ENCODE assay signal across 18 cellular contexts in the genomic region with DNA sequence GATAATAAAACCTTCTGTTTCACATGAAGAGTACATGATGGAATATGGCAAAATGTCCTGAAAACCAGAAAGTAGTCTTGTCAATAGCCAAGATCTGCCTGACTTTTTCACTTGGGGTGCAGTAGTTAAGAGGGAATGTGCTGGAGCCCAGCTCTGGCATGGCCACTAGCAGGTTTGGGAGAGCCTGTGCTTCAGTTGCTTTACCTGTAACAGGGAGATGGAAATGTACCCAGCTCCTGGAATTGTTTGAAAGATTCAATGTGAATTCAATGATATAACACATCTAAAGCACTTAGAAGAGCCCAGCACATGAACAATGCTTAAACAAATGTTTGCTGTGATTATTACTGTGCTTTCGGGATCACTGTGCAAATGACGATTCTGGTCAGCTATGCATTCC.
"Had no signal": no experiment of that assay in that cellular context is flagged by ENCODE, and none has a peak within 500 bp of the region (broad histone marks: within the 10 kb centered on the region; RNA-seq: fewer than 3 reads in every experiment).

No MANE protein-coding gene starts in this region.

- H3K27ac ChIP-seq: colonic mucosa, epithelial cell of prostate, left ventricle myocardium inferior, sigmoid colon, upper lobe of right lung, WERI-Rb-1 had no signal

- DNase-seq: activated gamma-delta T cell treated with Interleukin-2 at 50 U/mL for 16 hours; activated T-cell treated with anti-CD3 and anti-CD28 coated beads, Interleukin-2, amount 50 U/mL, for 1 hour; aorta; colonic mucosa; kidney glomerular epithelial cell; left ventricle myocardium inferior; naive thymus-derived CD8-positive, alpha-beta T cell; sigmoid colon; stimulated activated CD4-positive, alpha-beta T cell treated with anti-CD3 and anti-CD28 coated beads, Interleukin-15, amount 100 ng/mL, for 24 hours; stimulated activated CD8-positive, alpha-beta memory T cell treated with anti-CD3 and anti-CD28 coated beads, Interleukin-4, amount 100 ng/mL, for 48 hours; stimulated activated naive B cell treated with anti-CD40 and anti-IgM and Interleukin-4, amounts not matched to agents 10 μg/mL and 1 μg/mL and 100 μg/mL, for 72 hours; upper lobe of right lung; WERI-Rb-1 had no signal

- H3K4me1 Mint-ChIP-seq: activated naive CD4-positive, alpha-beta T cell treated with anti-CD3 and anti-CD28 coated beads, Interleukin-2, amount 50 U/mL, for 24 hours; mesothelial cell of epicardium; naive thymus-derived CD8-positive, alpha-beta T cell; stimulated activated naive B cell treated with anti-CD40 and anti-IgM and Interleukin-4, amounts not matched to agents 10 μg/mL and 1 μg/mL and 100 μg/mL, for 72 hours had no signal

- H3K36me3 Mint-ChIP-seq: activated naive CD4-positive, alpha-beta T cell treated with anti-CD3 and anti-CD28 coated beads, Interleukin-2, amount 50 U/mL, for 24 hours; mesothelial cell of epicardium; naive thymus-derived CD8-positive, alpha-beta T cell; stimulated activated naive B cell treated with anti-CD40 and anti-IgM and Interleukin-4, amounts not matched to agents 10 μg/mL and 1 μg/mL and 100 μg/mL, for 72 hours had no signal

- H3K27me3 Mint-ChIP-seq: progenitor cell of endocrine pancreas had no signal

- H3K9me3 Mint-ChIP-seq: activated naive CD4-positive, alpha-beta T cell treated with anti-CD3 and anti-CD28 coated beads, Interleukin-2, amount 50 U/mL, for 24 hours; central memory CD8-positive, alpha-beta T cell had no signal

- H3K27ac Mint-ChIP-seq: activated naive CD4-positive, alpha-beta T cell treated with anti-CD3 and anti-CD28 coated beads, Interleukin-2, amount 50 U/mL, for 24 hours; mesothelial cell of epicardium; naive thymus-derived CD8-positive, alpha-beta T cell; progenitor cell of endocrine pancreas; stimulated activated naive B cell treated with anti-CD40 and anti-IgM and Interleukin-4, amounts not matched to agents 10 μg/mL and 1 μg/mL and 100 μg/mL, for 72 hours had no signal

- H3K4me3 Mint-ChIP-seq: activated naive CD4-positive, alpha-beta T cell treated with anti-CD3 and anti-CD28 coated beads, Interleukin-2, amount 50 U/mL, for 24 hours; central memory CD8-positive, alpha-beta T cell; mesothelial cell of epicardium; naive thymus-derived CD8-positive, alpha-beta T cell; stimulated activated naive B cell treated with anti-CD40 and anti-IgM and Interleukin-4, amounts not matched to agents 10 μg/mL and 1 μg/mL and 100 μg/mL, for 72 hours had no signal
